In the genomic region with DNA sequence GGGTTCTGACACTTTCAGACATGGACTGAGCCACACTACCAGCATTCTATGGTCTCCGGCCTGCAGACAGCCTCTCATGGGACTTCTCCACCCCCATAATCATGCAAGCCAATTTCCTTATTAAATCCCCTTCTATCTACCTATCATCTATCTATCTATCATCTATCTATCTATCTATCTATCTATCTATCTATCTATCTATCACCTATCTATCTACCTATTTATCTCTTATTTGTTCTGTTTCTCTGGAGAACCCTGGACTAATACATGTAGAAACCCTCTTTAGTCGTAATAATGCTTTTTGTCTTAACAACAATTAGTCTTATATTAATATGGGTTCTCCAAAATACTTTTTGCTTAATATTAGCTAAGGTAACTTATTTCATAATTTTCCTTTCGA, we compare ENCODE assay signal across 27 cellular contexts.
"Had no signal": no experiment of that assay in that cellular context is flagged by ENCODE, and none has a peak within 500 bp of the region (broad histone marks: within the 10 kb centered on the region; RNA-seq: fewer than 3 reads in every experiment).

No MANE protein-coding gene starts in this region.

- ATAC-seq: stimulated activated effector memory CD8-positive, alpha-beta T cell treated with anti-CD3 and anti-CD28 coated beads, Interleukin-12 subunit alpha, Interleukin-12 subunit beta, amount 100 ng/mL, for 72 hours; stimulated activated memory B cell treated with anti-CD40 and anti-IgM and Interleukin-4, amounts not matched to agents 10 μg/mL and 1 μg/mL and 100 μg/mL, for 72 hours; stimulated activated naive B cell treated with anti-CD40 and anti-IgM and Interleukin-4, amounts not matched to agents 10 μg/mL and 1 μg/mL and 100 μg/mL, for 72 hours; stimulated activated naive CD8-positive, alpha-beta T cell treated with anti-CD3 and anti-CD28 coated beads, Interleukin-15, amount 100 ng/mL, for 72 hours; stimulated activated naive CD8-positive, alpha-beta T cell treated with anti-CD3 and anti-CD28 coated beads, Interleukin-15, Interleukin-2, amounts not matched to agents 100 U/mL and 50 U/mL, for 24 hours; upper lobe of right lung had no signal

- H3K27ac ChIP-seq: stomach, suprapubic skin, testis, thoracic aorta, thyroid gland, tibial artery, tibial nerve, transverse colon, upper lobe of left lung, upper lobe of right lung, uterus, vagina had no signal

- FAIRE-seq: urothelium cell line had no signal

- H3K4me3 ChIP-seq: stomach, suprapubic skin, testis, thoracic aorta, thyroid gland, tibial artery, tibial nerve, transverse colon, upper lobe of left lung, upper lobe of right lung, uterus, vagina had no signal

- H3K27me3 ChIP-seq: testis, thyroid gland, upper lobe of left lung, vagina had no signal

- H3K4me1 ChIP-seq: suprapubic skin, testis, thyroid gland, tibial artery, upper lobe of right lung, uterus had no signal

- DNase-seq: stimulated activated CD4-positive, alpha-beta T cell treated with anti-CD3 and anti-CD28 coated beads, Interleukin-2, amount 100 ng/mL, for 48 hours; stimulated activated CD4-positive, alpha-beta T cell treated with anti-CD3 and anti-CD28 coated beads, Interleukin-4, amount 100 ng/mL, for 1 hour; stimulated activated CD4-positive, alpha-beta T cell treated with anti-CD3 and anti-CD28 coated beads, Interleukin-4, amount 100 ng/mL, for 24 hours; stimulated activated CD4-positive, alpha-beta T cell treated with anti-CD3 and anti-CD28 coated beads, Interleukin-4, amount 100 ng/mL, for 4 hours; stimulated activated CD8-positive, alpha-beta memory T cell treated with anti-CD3 and anti-CD28 coated beads, Interleukin-4, amount 100 ng/mL, for 48 hours; stimulated activated naive B cell treated with anti-CD40 and anti-IgM and Interleukin-4, amounts not matched to agents 10 μg/mL and 1 μg/mL and 100 μg/mL, for 72 hours; stimulated activated naive CD4-positive, alpha-beta T cell; stimulated activated naive CD4-positive, alpha-beta T cell treated with Interleukin-2 at 50 U/mL for 16 hours; stimulated activated naive CD8-positive, alpha-beta T cell treated with anti-CD3 and anti-CD28 coated beads, Interleukin-15, amount 100 ng/mL, for 72 hours; stimulated activated naive CD8-positive, alpha-beta T cell treated with anti-CD3 and anti-CD28 coated beads, Interleukin-15, Interleukin-2, amounts not matched to agents 100 U/mL and 50 U/mL, for 24 hours; stomach; substantia nigra; testis; thyroid gland; tibial artery; transverse colon; trophoblast cell; upper lobe of left lung; upper lobe of right lung; uterus had no signal

- H3K36me3 ChIP-seq: stomach, suprapubic skin, thoracic aorta, thyroid gland, tibial artery, tibial nerve, transverse colon, upper lobe of left lung, upper lobe of right lung, uterus, vagina had no signal

- H3K9me3 ChIP-seq: stomach, suprapubic skin, testis, thoracic aorta, thyroid gland, tibial artery, tibial nerve, transverse colon, upper lobe of left lung, upper lobe of right lung, uterus, vagina had no signal
